22 cellular contexts compared by ENCODE assay signal in the genomic region with DNA sequence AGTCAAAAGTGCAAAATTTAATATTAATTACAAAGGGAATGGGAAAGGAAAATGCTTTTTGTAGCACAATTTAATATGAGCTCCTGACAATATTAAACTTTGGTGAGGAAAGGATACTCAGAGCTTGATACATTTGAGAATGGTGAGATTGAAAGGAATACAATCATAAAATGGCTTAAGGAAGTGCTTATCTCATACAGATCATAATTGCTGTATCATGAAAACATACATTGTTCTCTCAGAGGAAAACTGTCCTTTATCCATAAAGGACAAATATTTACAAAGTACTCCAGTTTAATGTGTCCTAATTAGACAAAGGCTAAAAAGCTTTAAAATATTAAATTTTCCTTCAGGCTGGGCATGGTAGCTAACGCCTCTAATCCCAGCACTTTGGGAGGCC.
"Had no signal": no experiment of that assay in that cellular context is flagged by ENCODE, and none has a peak within 500 bp of the region (broad histone marks: within the 10 kb centered on the region; RNA-seq: fewer than 3 reads in every experiment).

No MANE protein-coding gene starts in this region.

- H3K4me1 ChIP-seq: breast epithelium, upper lobe of right lung had no signal

- H3K27me3 Mint-ChIP-seq: activated CD4-positive, alpha-beta memory T cell treated with anti-CD3 and anti-CD28 coated beads for 36 hours; activated CD4-positive, alpha-beta T cell treated with anti-CD3 and anti-CD28 coated beads for 36 hours; activated CD8-positive, alpha-beta memory T cell treated with anti-CD3 and anti-CD28 coated beads, Interleukin-2, amount 10 ng/mL, durations not matched to agents 7 days and 5 days; activated naive CD8-positive, alpha-beta T cell treated with anti-CD3 and anti-CD28 coated beads, Interleukin-2, amount 50 U/mL, for 24 hours; effector memory CD8-positive, alpha-beta T cell; stimulated activated naive CD8-positive, alpha-beta T cell treated with anti-CD3 and anti-CD28 coated beads, Interleukin-15, Interleukin-2, amounts not matched to agents 100 ng/mL and 50 ng/mL, for 24 hours had no signal

- H3K4me1 Mint-ChIP-seq: nephron progenitor cell had no signal

- H3K4me3 ChIP-seq: breast epithelium, psoas muscle, upper lobe of right lung had no signal

- ATAC-seq: activated CD4-positive, alpha-beta T cell treated with anti-CD3 and anti-CD28 coated beads for 36 hours; activated CD8-positive, alpha-beta memory T cell treated with anti-CD3 and anti-CD28 coated beads, Interleukin-2, amount 10 ng/mL, durations not matched to agents 7 days and 5 days; activated naive CD8-positive, alpha-beta T cell treated with anti-CD3 and anti-CD28 coated beads, Interleukin-2, amount 50 U/mL, for 24 hours; psoas muscle; sciatic nerve; upper lobe of right lung had no signal

- H3K27ac Mint-ChIP-seq: activated CD4-positive, alpha-beta memory T cell treated with anti-CD3 and anti-CD28 coated beads for 36 hours; activated CD4-positive, alpha-beta T cell treated with anti-CD3 and anti-CD28 coated beads for 36 hours; activated CD8-positive, alpha-beta memory T cell treated with anti-CD3 and anti-CD28 coated beads, Interleukin-2, amount 10 ng/mL, durations not matched to agents 7 days and 5 days; activated naive CD4-positive, alpha-beta T cell treated with anti-CD3 and anti-CD28 coated beads for 36 hours; activated naive CD8-positive, alpha-beta T cell treated with anti-CD3 and anti-CD28 coated beads, Interleukin-2, amount 50 U/mL, for 24 hours; activated T-helper 2 cell treated with anti-CD3 and anti-CD28 coated beads, Interferon-gamma antibody, Interleukin-2, Interleukin-4, amounts not matched to agents 10 μg/mL and 5 μg/mL and 100 μg/mL, durations not matched to agents 14 hours and 24 hours and 36 hours; nephron progenitor cell; stimulated activated naive CD8-positive, alpha-beta T cell treated with anti-CD3 and anti-CD28 coated beads, Interleukin-15, Interleukin-2, amounts not matched to agents 100 ng/mL and 50 ng/mL, for 24 hours had no signal

- H3K4me3 Mint-ChIP-seq: activated CD4-positive, alpha-beta memory T cell treated with anti-CD3 and anti-CD28 coated beads for 36 hours; activated CD4-positive, alpha-beta T cell treated with anti-CD3 and anti-CD28 coated beads for 36 hours; activated CD8-positive, alpha-beta memory T cell treated with anti-CD3 and anti-CD28 coated beads, Interleukin-2, amount 10 ng/mL, durations not matched to agents 7 days and 5 days; activated naive CD4-positive, alpha-beta T cell treated with anti-CD3 and anti-CD28 coated beads for 36 hours; activated naive CD8-positive, alpha-beta T cell treated with anti-CD3 and anti-CD28 coated beads, Interleukin-2, amount 50 U/mL, for 24 hours; effector memory CD8-positive, alpha-beta T cell; nephron progenitor cell; stimulated activated naive CD8-positive, alpha-beta T cell treated with anti-CD3 and anti-CD28 coated beads, Interleukin-15, Interleukin-2, amounts not matched to agents 100 ng/mL and 50 ng/mL, for 24 hours had no signal

- H3K9me3 ChIP-seq: breast epithelium, psoas muscle, upper lobe of right lung had no signal

- H3K36me3 ChIP-seq: breast epithelium, upper lobe of right lung had no signal

- H3K9me3 Mint-ChIP-seq: activated CD4-positive, alpha-beta memory T cell treated with anti-CD3 and anti-CD28 coated beads for 36 hours; activated naive CD8-positive, alpha-beta T cell treated with anti-CD3 and anti-CD28 coated beads, Interleukin-2, amount 50 U/mL, for 24 hours; activated T-helper 2 cell treated with anti-CD3 and anti-CD28 coated beads, Interferon-gamma antibody, Interleukin-2, Interleukin-4, amounts not matched to agents 10 μg/mL and 5 μg/mL and 100 μg/mL, durations not matched to agents 14 hours and 24 hours and 36 hours; nephron progenitor cell; stimulated activated naive CD8-positive, alpha-beta T cell treated with anti-CD3 and anti-CD28 coated beads, Interleukin-15, Interleukin-2, amounts not matched to agents 100 ng/mL and 50 ng/mL, for 24 hours had no signal

- DNase-seq: activated CD4-positive, alpha-beta memory T cell treated with anti-CD3 and anti-CD28 coated beads for 36 hours; activated CD4-positive, alpha-beta T cell treated with anti-CD3 and anti-CD28 coated beads for 36 hours; activated CD8-positive, alpha-beta memory T cell treated with anti-CD3 and anti-CD28 coated beads, Interleukin-2, amount 10 ng/mL, durations not matched to agents 7 days and 5 days; activated naive CD4-positive, alpha-beta T cell treated with anti-CD3 and anti-CD28 coated beads for 36 hours; activated naive CD8-positive, alpha-beta T cell treated with anti-CD3 and anti-CD28 coated beads, Interleukin-2, amount 50 U/mL, for 24 hours; activated T-cell treated with anti-CD3 and anti-CD28 coated beads, Interleukin-2, amount 50 U/mL, for 1 hour; aorta; dermis blood vessel endothelial cell; effector memory CD8-positive, alpha-beta T cell; foreskin melanocyte; head of caudate nucleus; kidney glomerular epithelial cell; mesenchymal stem cell; nephron progenitor cell; occipital lobe; psoas muscle; T1000; upper lobe of right lung had no signal
